ENCODE assay signal across 18 cellular contexts in genomic region chr4:56430203-56430602, GRCh38. TPM values are rescaled to one million over a fixed set of nuclear protein-coding genes. Genes with fewer than 3 reads are reported as not detected.
DNase-seq lines count a peak whose midpoint lies in the region; ATAC-seq, FAIRE-seq and TF ChIP-seq lines count a peak whose summit lies in the region.
"Had no signal": no experiment of that assay in that cellular context is flagged by ENCODE, and none has a peak within 500 bp of the region (broad histone marks: within the 10 kb centered on the region; RNA-seq: fewer than 3 reads in every experiment).

No MANE protein-coding gene starts in this region.

- DNase-seq in OCI-LY7 (ENCODE audit: low spot score): no peak
- DNase-seq in K562 (ENCODE audit: extremely low read depth in 1 of 4, low spot score in 3 of 4): no peak
- no peak for DNase-seq in NCI-H2171 (lab: John Stamatoyannopoulos, UW)
- DNase-seq: C1 segment of cervical spinal cord; Calu3; CD4-positive, alpha-beta memory T cell; COR-L47; DMS153; EL; GDM1; GOT3; HFFc6 had no signal

- in situ Hi-C loops in K562 (cut with MboI): no loop called here

- TF ChIP-seq POLR2A in K562 (conservative IDR thresholded peaks at IDR 0.05): no peak

- H3K36me3 ChIP-seq in Loucy (ENCODE audit: insufficient read depth, low read length): no peaks in the 10 kb centered on the region
- peaks cover 55% of the 10 kb centered on the region for H3K36me3 ChIP-seq in OCI-LY7 (ENCODE audit: insufficient read depth, low read length)
- H3K36me3 ChIP-seq in K562 (ENCODE audit: control insufficient read depth, insufficient read depth, low read length): peaks cover 31% of the 10 kb centered on the region; the same call in 2 of the 3 replicates

- no peaks in the 10 kb centered on the region for H3K9me1 ChIP-seq in K562 (ENCODE audit: control insufficient read depth, insufficient read depth, low read length)

- TF ChIP-seq EP300 in K562 (IDR thresholded peaks at IDR 0.05; ENCODE audit: low read length): no peak

- H3K4me2 ChIP-seq in Loucy (ENCODE audit: low read depth, low read length, poor library complexity, severe bottlenecking): peak overlapping the region; percentile 66
- H3K4me2 ChIP-seq in OCI-LY7 (ENCODE audit: low read length): peak overlapping the region; percentile 36; the same call in 1 of the 2 replicates
- no peak overlapping the region for H3K4me2 ChIP-seq in K562 (ENCODE audit: insufficient read depth, low read length)

- TF ChIP-seq CTCF in Loucy (conservative IDR thresholded peaks at IDR 0.05; ENCODE audit: low read length) (no peak), OCI-LY7 (conservative IDR thresholded peaks at IDR 0.05; ENCODE audit: low read length) (no peak), K562 (IDR thresholded peaks at IDR 0.05 in 2 of 3, conservative IDR thresholded peaks at IDR 0.05 in 1 of 3; ENCODE audit: insufficient read depth in 2 of 3, low read depth in 1 of 3, low read length in 3 of 3) (no peak)

- no peak for TF ChIP-seq RAD21 in K562 (CRISPR knock-in tag; conservative IDR thresholded peaks at IDR 0.05 in 1 of 2, IDR thresholded peaks at IDR 0.05 in 1 of 2)

- peak overlapping the region; percentile 91 for H3K4me3 ChIP-seq in Loucy (ENCODE audit: low read length, poor library complexity, severe bottlenecking)
- H3K4me3 ChIP-seq in OCI-LY7 (ENCODE audit: low read depth, low read length, poor library complexity, severe bottlenecking): no peak overlapping the region
- no peak overlapping the region for H3K4me3 ChIP-seq in K562
- H3K4me3 ChIP-seq: HAP-1 had no signal

- BruUV-seq in OCI-LY7 (replicated peaks; lab: Mats Ljungman, UMichigan) (no TSS peak), K562 (replicated peaks; lab: Mats Ljungman, UMichigan) (no TSS peak)

- ATAC-seq in K562 (no peak), GM18870 (IDR thresholded peaks at IDR 0.05; ENCODE audit: unreplicated experiment) (no peak)

- H2AFZ ChIP-seq in Loucy (ENCODE audit: low read length) (no peak overlapping the region), OCI-LY7 (ENCODE audit: low read length) (no peak overlapping the region), K562 (ENCODE audit: low read depth, low read length) (no peak overlapping the region)

- H4K20me1 ChIP-seq in Loucy (ENCODE audit: insufficient read depth, low read length, poor library complexity, severe bottlenecking) (peaks cover 57% of the 10 kb centered on the region), OCI-LY7 (ENCODE audit: insufficient read depth, low read length) (peaks cover 79% of the 10 kb centered on the region), K562 (replicated peaks; ENCODE audit: control insufficient read depth, insufficient read depth, low read length) (peaks cover 8% of the 10 kb centered on the region; the same call in 1 of the 2 replicates)

- no peaks in the 10 kb centered on the region for H3K9me3 ChIP-seq in Loucy (ENCODE audit: insufficient read depth, low read depth, low read length)
- H3K9me3 ChIP-seq in OCI-LY7 (ENCODE audit: low read length): peaks cover 6% of the 10 kb centered on the region; the same call in 1 of the 2 replicates
- H3K9me3 ChIP-seq in K562 (replicated peaks; ENCODE audit: control insufficient read depth, insufficient read depth, low read depth, low read length): no peaks in the 10 kb centered on the region
- H3K9me3 ChIP-seq: HAP-1 had no signal

- H3K9me2 ChIP-seq in Loucy (replicated peaks; ENCODE audit: low read depth, low read length) (no peaks in the 10 kb centered on the region), OCI-LY7 (ENCODE audit: insufficient read depth, low read length) (no peaks in the 10 kb centered on the region)

- H3K79me2 ChIP-seq in Loucy (ENCODE audit: insufficient read depth, low read length) (peaks cover 99% of the 10 kb centered on the region), OCI-LY7 (ENCODE audit: insufficient read depth, low read depth, low read length) (peaks cover 100% of the 10 kb centered on the region), K562 (ENCODE audit: control insufficient read depth, insufficient read depth, low read length) (peaks cover 100% of the 10 kb centered on the region)

- POLR2A ChIA-PET in OCI-LY7 (lab: Charles Lee) (interaction anchor here (0.8 to 2.4 kb wide), 3 partner anchors 14 to 38 kb away, joined by 3 to 8 read pairs (median 3); no protein-coding TSS in a partner anchor), K562 (lab: Yijun Ruan, JAX) (interaction anchor here (1.2 kb wide), 1 partner anchor 43 kb away, joined by 3 read pairs; the partner anchor contains the start of gene AASDH)

- CTCF ChIA-PET in OCI-LY7 (lab: Charles Lee; ENCODE audit: unreplicated experiment) (no interaction called here), K562 (lab: Yijun Ruan, JAX; ENCODE audit: low intra/inter-chr PET ratio) (no interaction called here)

- H3K9ac ChIP-seq in Loucy (ENCODE audit: low read depth, low read length, poor library complexity, severe bottlenecking) (no peak overlapping the region), K562 (ENCODE audit: insufficient read depth in 1 of 2, low read depth in 2 of 2, low read length in 2 of 2) (no peak overlapping the region)

- H3K27me3 ChIP-seq in Loucy (ENCODE audit: insufficient read depth, low read length, poor library complexity, severe bottlenecking) (no peaks in the 10 kb centered on the region), K562 (ENCODE audit: control insufficient read depth in 2 of 2, insufficient read depth in 2 of 2, low read length in 2 of 2) (no peaks in the 10 kb centered on the region)

- no peaks in the 10 kb centered on the region for H3F3A ChIP-seq in Loucy (ENCODE audit: low read depth)

- no peak overlapping the region for H3K27ac ChIP-seq in OCI-LY7 (ENCODE audit: low read depth, low read length, poor library complexity, severe bottlenecking)
- no peak overlapping the region for H3K27ac ChIP-seq in K562 (ENCODE audit: extremely low read depth, low read depth, low read length)

- FAIRE-seq in K562 (lab: Jason Lieb, UNC): no peak
- FAIRE-seq: GM12891, GM18507, H54 had no signal

- H3K4me1 ChIP-seq in Loucy (ENCODE audit: insufficient read depth, low read length, poor library complexity, severe bottlenecking) (peaks cover 49% of the 10 kb centered on the region), OCI-LY7 (ENCODE audit: insufficient read depth, low read length, poor library complexity, severe bottlenecking) (peaks cover 41% of the 10 kb centered on the region), K562 (replicated peaks in 1 of 2; ENCODE audit: control insufficient read depth in 2 of 2, insufficient read depth in 2 of 2, low read length in 2 of 2) (peaks cover 11 to 12% of the 10 kb centered on the region in 2 experiments; a peak in 2 of 5 replicates)

- WGBS in K562 (ENCODE audit: insufficient coverage, low coverage, missing lambda C conversion rate): 91% methylated on average over 2 of the region's 2 CpGs

- intact Hi-C loops in OCI-LY7 (cut with micrococcal nuclease; ENCODE audit: unreplicated experiment): loop anchor here (10.0 kb wide), 1 partner anchor 1035 kb away; the partner anchor contains the start of gene TMEM165
- intact Hi-C loops in K562 (cut with micrococcal nuclease): no loop called here

RNA-seq across cellular contexts. Expression of gene PPAT, which starts 5.2 kb away (rescaled TPM):
- total RNA-seq in OCI-LY7 (2014; rRNA removed; shearing (Covaris generic)): 35.8 and 47.2 TPM in 2 replicates
- total RNA-seq in OCI-LY7 (2022) (48.2 and 54.3 TPM in 2 replicates), K562 (2014; rRNA removed) (45.7 and 50.3 TPM in 2 replicates), K562 (2014; rRNA removed; fragmentation: Illumina TruSeq; extraction: Trizol) (70.9 and 73.9 TPM in 2 replicates), K562 (2015; rRNA removed; fragmentation: Illumina TruSeq; extraction: Trizol) (52.1 and 55.4 TPM in 2 replicates), K562 (2021) (75.5 and 75.8 TPM in 2 replicates)
- total RNA-seq in K562 (2011; cell fraction: chromatin; rRNA removed; ENCODE audit: low replicate concordance): 16.8 and 38.4 TPM in 2 replicates
- 8.3 and 12.4 TPM in 2 replicates for total RNA-seq in K562 (2011; cell fraction: nucleolus; rRNA removed)
- total RNA-seq in K562 (2011; cell fraction: nucleoplasm; rRNA removed): 18.7 and 34.4 TPM in 2 replicates
- polyA plus RNA-seq in K562 (2011; rRNA removed) (59.3 and 64.8 TPM in 2 replicates), K562 (2014; fragmentation: Illumina TruSeq; extraction: Trizol) (53.3 and 57.2 TPM in 2 replicates), K562 (2014; fragmentation: Nextera tagmentation; extraction: Ambion mirVana) (10 to 100 TPM; 49.3 to 55.5 TPM), K562 (2014; rRNA removed) (36.2 and 41.7 TPM in 2 replicates)
- polyA plus RNA-seq in K562 (2011; cell fraction: cytosol; rRNA removed): 11.1 and 20.7 TPM in 2 replicates
- 25.7 and 27.4 TPM in 2 replicates for polyA plus RNA-seq in K562 (2011; cell fraction: nucleus; rRNA removed)
- polyA plus RNA-seq in K562 (2012): 24.5 and 35.5 TPM in 2 replicates
- polyA minus RNA-seq in K562 (2011; rRNA and poly(A)+ RNA removed): 63.7 and 64.8 TPM in 2 replicates
- polyA minus RNA-seq in K562 (2011; cell fraction: cytosol; rRNA and poly(A)+ RNA removed): 35.0 and 42.0 TPM in 2 replicates
- 14.9 and 27.1 TPM in 2 replicates for polyA minus RNA-seq in K562 (2011; cell fraction: nucleus; rRNA and poly(A)+ RNA removed)

RNA-seq across cellular contexts. Expression of gene PAICS, which starts 5.9 kb away (rescaled TPM):
- 99.1 and 101 TPM in 2 replicates for total RNA-seq in OCI-LY7 (2014; rRNA removed; shearing (Covaris generic))
- total RNA-seq in OCI-LY7 (2022) (271 and 295 TPM in 2 replicates), K562 (2014; rRNA removed) (127 and 147 TPM in 2 replicates), K562 (2014; rRNA removed; fragmentation: Illumina TruSeq; extraction: Trizol) (302 and 365 TPM in 2 replicates), K562 (2015; rRNA removed; fragmentation: Illumina TruSeq; extraction: Trizol) (247 and 260 TPM in 2 replicates), K562 (2021) (387 and 392 TPM in 2 replicates)
- total RNA-seq in K562 (2011; cell fraction: chromatin; rRNA removed; ENCODE audit: low replicate concordance): 79.1 and 160 TPM in 2 replicates
- total RNA-seq in K562 (2011; cell fraction: nucleolus; rRNA removed): 41.7 and 48.4 TPM in 2 replicates
- 91.3 and 181 TPM in 2 replicates for total RNA-seq in K562 (2011; cell fraction: nucleoplasm; rRNA removed)
- polyA plus RNA-seq in K562 (2011; rRNA removed) (467 and 587 TPM in 2 replicates), K562 (2014; fragmentation: Illumina TruSeq; extraction: Trizol) (399 and 469 TPM in 2 replicates), K562 (2014; fragmentation: Nextera tagmentation; extraction: Ambion mirVana) (100 to 1,000 TPM; 385 to 490 TPM), K562 (2014; rRNA removed) (353 and 354 TPM in 2 replicates)
- 218 and 393 TPM in 2 replicates for polyA plus RNA-seq in K562 (2011; cell fraction: cytosol; rRNA removed)
- polyA plus RNA-seq in K562 (2011; cell fraction: nucleus; rRNA removed): 127 and 173 TPM in 2 replicates
- polyA plus RNA-seq in K562 (2012): 209 and 259 TPM in 2 replicates
- polyA minus RNA-seq in K562 (2011; rRNA and poly(A)+ RNA removed): 322 and 325 TPM in 2 replicates
- 97.4 and 119 TPM in 2 replicates for polyA minus RNA-seq in K562 (2011; cell fraction: cytosol; rRNA and poly(A)+ RNA removed)
- 63.0 and 105 TPM in 2 replicates for polyA minus RNA-seq in K562 (2011; cell fraction: nucleus; rRNA and poly(A)+ RNA removed)

RNA-seq across cellular contexts. Expression of gene SRP72, which starts 37.2 kb away (rescaled TPM):
- total RNA-seq in OCI-LY7 (2014; rRNA removed; shearing (Covaris generic)): 53.5 and 65.8 TPM in 2 replicates
- total RNA-seq in OCI-LY7 (2022) (166 and 177 TPM in 2 replicates), K562 (2014; rRNA removed) (142 and 175 TPM in 2 replicates), K562 (2014; rRNA removed; fragmentation: Illumina TruSeq; extraction: Trizol) (178 and 198 TPM in 2 replicates), K562 (2015; rRNA removed; fragmentation: Illumina TruSeq; extraction: Trizol) (143 and 155 TPM in 2 replicates), K562 (2021) (202 and 205 TPM in 2 replicates)
- 163 and 301 TPM in 2 replicates for total RNA-seq in K562 (2011; cell fraction: chromatin; rRNA removed; ENCODE audit: low replicate concordance)
- total RNA-seq in K562 (2011; cell fraction: nucleolus; rRNA removed): 80.3 and 81.5 TPM in 2 replicates
- total RNA-seq in K562 (2011; cell fraction: nucleoplasm; rRNA removed): 140 and 145 TPM in 2 replicates
- polyA plus RNA-seq in K562 (2011; rRNA removed) (145 and 208 TPM in 2 replicates), K562 (2014; fragmentation: Illumina TruSeq; extraction: Trizol) (185 and 311 TPM in 2 replicates), K562 (2014; fragmentation: Nextera tagmentation; extraction: Ambion mirVana) (100 to 1,000 TPM; 300 to 341 TPM), K562 (2014; rRNA removed) (96.2 and 124 TPM in 2 replicates)
- polyA plus RNA-seq in K562 (2011; cell fraction: cytosol; rRNA removed): 37.0 and 57.4 TPM in 2 replicates
- polyA plus RNA-seq in K562 (2011; cell fraction: nucleus; rRNA removed): 76.3 and 90.4 TPM in 2 replicates
- polyA plus RNA-seq in K562 (2012): 124 and 146 TPM in 2 replicates
- polyA minus RNA-seq in K562 (2011; rRNA and poly(A)+ RNA removed): 595 and 707 TPM in 2 replicates
- 124 and 152 TPM in 2 replicates for polyA minus RNA-seq in K562 (2011; cell fraction: cytosol; rRNA and poly(A)+ RNA removed)
- polyA minus RNA-seq in K562 (2011; cell fraction: nucleus; rRNA and poly(A)+ RNA removed): 88.9 and 167 TPM in 2 replicates

RNA-seq across cellular contexts. Expression of gene AASDH, which starts 42.9 kb away (rescaled TPM):
- 10.4 TPM in 2 replicates for total RNA-seq in OCI-LY7 (2014; rRNA removed; shearing (Covaris generic))
- total RNA-seq in OCI-LY7 (2022) (13.9 and 16.3 TPM in 2 replicates), K562 (2014; rRNA removed) (7.7 and 11.1 TPM in 2 replicates), K562 (2014; rRNA removed; fragmentation: Illumina TruSeq; extraction: Trizol) (16.2 and 19.7 TPM in 2 replicates), K562 (2015; rRNA removed; fragmentation: Illumina TruSeq; extraction: Trizol) (12.6 and 13.7 TPM in 2 replicates), K562 (2021) (9.3 and 14.1 TPM in 2 replicates)
- 23.6 and 58.4 TPM in 2 replicates for total RNA-seq in K562 (2011; cell fraction: chromatin; rRNA removed; ENCODE audit: low replicate concordance)
- total RNA-seq in K562 (2011; cell fraction: nucleolus; rRNA removed): 11.5 and 13.7 TPM in 2 replicates
- total RNA-seq in K562 (2011; cell fraction: nucleoplasm; rRNA removed): 23.2 and 30.4 TPM in 2 replicates
- polyA plus RNA-seq in K562 (2011; rRNA removed) (20.3 and 25.0 TPM in 2 replicates), K562 (2014; fragmentation: Illumina TruSeq; extraction: Trizol) (11.2 and 11.4 TPM in 2 replicates), K562 (2014; fragmentation: Nextera tagmentation; extraction: Ambion mirVana) (10 to 100 TPM; 16.8 to 29.7 TPM), K562 (2014; rRNA removed) (8.6 and 8.8 TPM in 2 replicates)
- polyA plus RNA-seq in K562 (2011; cell fraction: cytosol; rRNA removed): 4.5 and 11.3 TPM in 2 replicates
- 14.2 and 26.2 TPM in 2 replicates for polyA plus RNA-seq in K562 (2011; cell fraction: nucleus; rRNA removed)
- polyA plus RNA-seq in K562 (2012): 6.4 and 6.5 TPM in 2 replicates
- polyA minus RNA-seq in K562 (2011; rRNA and poly(A)+ RNA removed): 40.2 and 41.6 TPM in 2 replicates
- 6.3 and 9.5 TPM in 2 replicates for polyA minus RNA-seq in K562 (2011; cell fraction: cytosol; rRNA and poly(A)+ RNA removed)
- polyA minus RNA-seq in K562 (2011; cell fraction: nucleus; rRNA and poly(A)+ RNA removed): 17.1 and 32.8 TPM in 2 replicates
